ENCODE assay signal across 18 cellular contexts in genomic region chr2:11572996-11573395, GRCh38. TPM values are rescaled to one million over a fixed set of nuclear protein-coding genes. Genes with fewer than 3 reads are reported as not detected.
"Had no signal": no experiment of that assay in that cellular context is flagged by ENCODE, and none has a peak within 500 bp of the region (broad histone marks: within the 10 kb centered on the region; RNA-seq: fewer than 3 reads in every experiment).

No MANE protein-coding gene starts in this region.

- H3K27me3 ChIP-seq: breast epithelium, left lung had no signal

- H3K9me3 ChIP-seq: breast epithelium, left lung, psoas muscle had no signal

- H3K27ac ChIP-seq: foreskin keratinocyte, left lung had no signal

- H3K4me3 Mint-ChIP-seq: activated CD8-positive, alpha-beta memory T cell treated with anti-CD3 and anti-CD28 coated beads, Interleukin-2, amount 10 ng/mL, durations not matched to agents 7 days and 5 days; activated T-cell treated with anti-CD3 and anti-CD28 coated beads, Interleukin-2, amount 50 U/mL, for 24 hours had no signal

- H3K4me1 ChIP-seq: breast epithelium, foreskin keratinocyte, left lung had no signal

- H3K27ac Mint-ChIP-seq: activated CD8-positive, alpha-beta memory T cell treated with anti-CD3 and anti-CD28 coated beads, Interleukin-2, amount 10 ng/mL, durations not matched to agents 7 days and 5 days; activated naive CD4-positive, alpha-beta T cell treated with anti-CD3 and anti-CD28 coated beads, Interleukin-2, amount 50 U/mL, for 72 hours; activated T-cell treated with anti-CD3 and anti-CD28 coated beads, Interleukin-2, amount 50 U/mL, for 24 hours had no signal

- H3K36me3 Mint-ChIP-seq: activated CD8-positive, alpha-beta memory T cell treated with anti-CD3 and anti-CD28 coated beads, Interleukin-2, amount 10 ng/mL, durations not matched to agents 7 days and 5 days; activated naive CD4-positive, alpha-beta T cell treated with anti-CD3 and anti-CD28 coated beads, Interleukin-2, amount 50 U/mL, for 72 hours had no signal

- H3K9me3 Mint-ChIP-seq: activated naive CD4-positive, alpha-beta T cell treated with anti-CD3 and anti-CD28 coated beads, Interleukin-2, amount 50 U/mL, for 72 hours; activated T-cell treated with anti-CD3 and anti-CD28 coated beads, Interleukin-2, amount 50 U/mL, for 24 hours had no signal

- FAIRE-seq: colon, endothelial cell of umbilical vein, islet of Langerhans had no signal

- ATAC-seq: activated CD8-positive, alpha-beta memory T cell treated with anti-CD3 and anti-CD28 coated beads, Interleukin-2, amount 10 ng/mL, durations not matched to agents 7 days and 5 days; activated naive CD4-positive, alpha-beta T cell treated with anti-CD3 and anti-CD28 coated beads, Interleukin-2, amount 50 U/mL, for 72 hours; left lung; psoas muscle; sciatic nerve had no signal

- DNase-seq: activated CD4-positive, alpha-beta T cell treated with anti-CD3 and anti-CD28 coated beads for 1 hour; activated CD4-positive, alpha-beta T cell treated with anti-CD3 and anti-CD28 coated beads, Interleukin-2, amount 50 U/mL, for 48 hours; activated CD8-positive, alpha-beta memory T cell treated with anti-CD3 and anti-CD28 coated beads, Interleukin-2, amount 10 ng/mL, durations not matched to agents 7 days and 5 days; activated effector memory CD4-positive, alpha-beta T cell treated with Interleukin-2 at 50 U/mL for 16 hours; activated T-cell treated with anti-CD3 and anti-CD28 coated beads, Interleukin-2, amount 50 U/mL, for 24 hours; amygdala; foreskin keratinocyte; left lung; mesendoderm; stimulated activated CD4-positive, alpha-beta T cell treated with anti-CD3 and anti-CD28 coated beads, Interleukin-2, amount 100 ng/mL, for 48 hours; stimulated activated naive CD4-positive, alpha-beta T cell treated with Interleukin-2 at 50 U/mL for 16 hours had no signal

- H3K36me3 ChIP-seq: breast epithelium, left lung had no signal

- H3K4me1 Mint-ChIP-seq: activated CD8-positive, alpha-beta memory T cell treated with anti-CD3 and anti-CD28 coated beads, Interleukin-2, amount 10 ng/mL, durations not matched to agents 7 days and 5 days had no signal

- H3K4me3 ChIP-seq: breast epithelium, left lung, psoas muscle had no signal

RNA-seq across cellular contexts. Expression of gene GREB1, which starts 39.2 kb away (rescaled TPM):
- polyA plus RNA-seq: foreskin keratinocyte had no signal
